ENCODE assay signal across 16 cellular contexts in genomic region chr11:121486054-121486453, GRCh38.
"Had no signal": no experiment of that assay in that cellular context is flagged by ENCODE, and none has a peak within 500 bp of the region (broad histone marks: within the 10 kb centered on the region; RNA-seq: fewer than 3 reads in every experiment).

No MANE protein-coding gene starts in this region.

- H3K4me1 ChIP-seq: vagina had no signal

- ATAC-seq: activated T-helper 17 cell treated with anti-CD3 and anti-CD28 coated beads, Interleukin-2, amount 50 U/mL, for 72 hours; left lung; stimulated activated memory B cell treated with anti-CD40 and anti-IgM and Interleukin-4, amounts not matched to agents 10 μg/mL and 1 μg/mL and 100 μg/mL, for 72 hours had no signal

- H3K4me3 ChIP-seq: cardiac muscle cell, dorsolateral prefrontal cortex, esophagus muscularis mucosa, left lung, tibial artery, vagina had no signal

- H3K27ac ChIP-seq: cardiac muscle cell, esophagus muscularis mucosa, left lung, tibial artery, vagina had no signal

- H3K36me3 ChIP-seq: cardiac muscle cell, esophagus muscularis mucosa, tibial artery, vagina had no signal

- H3K9me3 Mint-ChIP-seq: activated T-helper 17 cell treated with anti-CD3 and anti-CD28 coated beads, Interleukin-2, amount 50 U/mL, for 72 hours; stimulated activated memory B cell treated with anti-CD40 and anti-IgM and Interleukin-4, amounts not matched to agents 10 μg/mL and 1 μg/mL and 100 μg/mL, for 72 hours had no signal

- H3K4me3 Mint-ChIP-seq: activated T-helper 17 cell treated with anti-CD3 and anti-CD28 coated beads, Interleukin-2, amount 50 U/mL, for 72 hours; naive B cell; stimulated activated memory B cell treated with anti-CD40 and anti-IgM and Interleukin-4, amounts not matched to agents 10 μg/mL and 1 μg/mL and 100 μg/mL, for 72 hours had no signal

- H3K27ac Mint-ChIP-seq: stimulated activated memory B cell treated with anti-CD40 and anti-IgM and Interleukin-4, amounts not matched to agents 10 μg/mL and 1 μg/mL and 100 μg/mL, for 72 hours had no signal

- H3K27me3 Mint-ChIP-seq: activated T-helper 17 cell treated with anti-CD3 and anti-CD28 coated beads, Interleukin-2, amount 50 U/mL, for 72 hours; naive B cell; stimulated activated memory B cell treated with anti-CD40 and anti-IgM and Interleukin-4, amounts not matched to agents 10 μg/mL and 1 μg/mL and 100 μg/mL, for 72 hours had no signal

- DNase-seq: activated CD4-positive, alpha-beta T cell treated with anti-CD3 and anti-CD28 coated beads for 1 hour; activated CD4-positive, alpha-beta T cell treated with anti-CD3 and anti-CD28 coated beads, Interleukin-2, amount 50 U/mL, for 48 hours; dorsolateral prefrontal cortex; hippocampal formation; kidney; left lung; naive B cell; posterior cingulate gyrus; retina; stimulated activated CD4-positive, alpha-beta T cell treated with anti-CD3 and anti-CD28 coated beads, Interleukin-12 subunit alpha, Interleukin-12 subunit beta, amount 100 ng/mL, for 4 hours; tibial artery had no signal

- H3K27me3 ChIP-seq: cardiac muscle cell, dorsolateral prefrontal cortex, esophagus muscularis mucosa, left lung, tibial artery, vagina had no signal
